ENCODE assay signal across 17 cellular contexts in the genomic region with DNA sequence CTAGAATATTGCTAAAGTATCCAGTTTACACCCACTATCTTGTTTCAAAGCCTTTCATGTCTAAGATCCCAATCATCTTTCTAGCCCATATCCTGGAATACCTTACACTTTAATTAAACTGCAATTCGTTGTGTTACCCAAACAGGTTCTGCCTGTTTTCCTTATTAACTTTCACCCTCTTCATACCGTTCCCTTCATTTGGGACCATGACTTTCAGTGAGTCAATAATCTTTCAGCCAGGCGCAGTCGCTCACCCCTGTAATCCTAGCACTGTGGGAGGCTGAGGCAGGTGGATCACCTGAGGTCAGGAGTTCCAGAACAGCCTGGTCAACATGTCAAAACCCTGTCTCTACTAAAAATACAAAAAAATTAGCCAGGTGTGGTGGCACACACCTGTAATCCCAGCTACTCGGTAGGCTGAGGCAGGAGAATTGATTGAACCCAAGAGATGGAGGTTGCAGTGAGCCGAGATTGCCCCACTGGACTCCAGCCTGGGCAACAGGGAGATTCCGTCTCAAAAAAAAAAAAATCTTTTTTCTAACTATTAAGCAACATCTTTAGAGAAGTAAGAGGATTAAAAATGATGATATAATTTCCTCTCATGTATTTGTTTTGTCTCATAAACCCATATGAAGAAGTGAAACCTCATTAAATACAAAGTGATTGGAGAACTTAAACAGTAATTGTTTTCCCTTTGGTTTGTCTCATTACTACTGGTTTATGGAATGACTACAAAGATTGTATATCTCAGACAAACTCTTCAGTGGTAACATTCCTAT. TPM values are rescaled to one million over a fixed set of nuclear protein-coding genes. Genes with fewer than 3 reads are reported as not detected.
A peak's percentile ranks its signal among the peaks of the same experiment; 100 is the strongest.
DNase-seq lines count a peak whose midpoint lies in the region; TF ChIP-seq lines count a peak whose summit lies in the region.
"Had no signal": no experiment of that assay in that cellular context is flagged by ENCODE, and none has a peak within 500 bp of the region (broad histone marks: within the 10 kb centered on the region; RNA-seq: fewer than 3 reads in every experiment).

No MANE protein-coding gene starts in this region.

- H2AFZ ChIP-seq in PC-9 = no peak overlapping the region

- BruUV-seq in PC-9 (replicated peaks; lab: Mats Ljungman, UMichigan) = no TSS peak

- H3K4me1 ChIP-seq in PC-9 (replicated peaks; ENCODE audit: insufficient read depth) (peaks cover 35% of the 10 kb centered on the region), urinary bladder (ENCODE audit: insufficient read depth) (no peaks in the 10 kb centered on the region), testis (no peaks in the 10 kb centered on the region)

- intact Hi-C loops in PC-9 (cut with micrococcal nuclease; ENCODE audit: unreplicated experiment) = loop anchor here (2.0 kb wide), 1 partner anchor 42 kb away; the partner anchor contains the start of gene DDX17
- intact Hi-C loops in testis (cut with DNase I; ENCODE audit: low total_unique reads) = no loop called here

- H3K4me3 ChIP-seq in PC-9 = peak overlapping the region; percentile 10; the same call in 1 of the 2 replicates
- H3K4me3 ChIP-seq in urinary bladder (ENCODE audit: low read depth, low read length) = no peak overlapping the region
- no peak overlapping the region for H3K4me3 ChIP-seq in testis

- no peak for TF ChIP-seq POLR2A in testis (IDR thresholded peaks at IDR 0.05)

- H4K20me1 ChIP-seq in PC-9 (ENCODE audit: insufficient read depth) = no peaks in the 10 kb centered on the region

- no peaks in the 10 kb centered on the region for H3K79me2 ChIP-seq in PC-9 (ENCODE audit: low read depth)

- peak; percentile 9 for DNase-seq in NCI-H510A treated with DMSO at 0.1 percent for 48 hours (lab: John Stamatoyannopoulos, UW)
- DNase-seq in NCI-H510A (lab: John Stamatoyannopoulos, UW) = no peak
- DNase-seq in PC-9 = peak; percentile 61 to 98
- peak; percentile 32 for DNase-seq in islet precursor cell
- no peak for DNase-seq in testis
- DNase-seq in substantia nigra (lab: John Stamatoyannopoulos, UW) = no peak
- DNase-seq in ureter (ENCODE audit: low spot score) = no peak
- DNase-seq: activated CD4-positive, alpha-beta T cell treated with anti-CD3 and anti-CD28 coated beads, Interleukin-2, amount 50 U/mL, for 1 hour; activated T-cell treated with anti-CD3 and anti-CD28 coated beads, Interleukin-2, amount 50 U/mL, for 4 hours; CD8-positive, alpha-beta memory T cell; NCI-H2081 treated with DMSO at 0.1 percent for 48 hours; posterior cingulate gyrus; SHP77 treated with DMSO at 0.1 percent for 48 hours; stimulated activated naive CD8-positive, alpha-beta T cell treated with anti-CD3 and anti-CD28 coated beads, Interleukin-15, amount 100 ng/mL, for 72 hours; T-helper 9 cell had no signal

- peak overlapping the region; percentile 58 for H3K4me2 ChIP-seq in PC-9

- H3K36me3 ChIP-seq in PC-9 (ENCODE audit: low read depth) = no peaks in the 10 kb centered on the region
- H3K36me3 ChIP-seq in urinary bladder (ENCODE audit: insufficient read depth) = no peaks in the 10 kb centered on the region
- H3K36me3 ChIP-seq in testis (ENCODE audit: low read depth, missing control alignments) = no peaks in the 10 kb centered on the region

- CTCF ChIA-PET in PC-9 (lab: Charles Lee) = no interaction called here

- peak overlapping the region; percentile 75 for H3K27ac ChIP-seq in PC-9
- H3K27ac ChIP-seq in urinary bladder (ENCODE audit: low read depth) = peak overlapping the region; percentile 10
- H3K27ac ChIP-seq in testis = no peak overlapping the region
- no peak overlapping the region for H3K27ac ChIP-seq in substantia nigra (ENCODE audit: low read depth, low read length, poor library complexity, severe bottlenecking)
- H3K27ac ChIP-seq: 22Rv1 had no signal

- H3K9me3 ChIP-seq in PC-9 (ENCODE audit: insufficient read depth, low read depth) (peaks cover 7% of the 10 kb centered on the region; the same call in 1 of the 2 replicates), testis (no peaks in the 10 kb centered on the region)

- H3K9me2 ChIP-seq in PC-9 (ENCODE audit: insufficient read depth) = no peaks in the 10 kb centered on the region

- POLR2A ChIA-PET in PC-9 (lab: Charles Lee; ENCODE audit: unreplicated experiment) = no interaction called here

- 85% methylated on average over 7 of the region's 7 CpGs for WGBS in urinary bladder
- WGBS in testis, 2 donors = 88 to 90% methylated on average over 7 of the region's 7 CpGs

- TF ChIP-seq CTCF in PC-9 (conservative IDR thresholded peaks at IDR 0.05) (no peak), testis (IDR thresholded peaks at IDR 0.05) (no peak)

- H3K27me3 ChIP-seq in PC-9 (ENCODE audit: insufficient read depth, low read depth) (no peaks in the 10 kb centered on the region), testis (no peaks in the 10 kb centered on the region)

- H3F3A ChIP-seq in PC-9 (ENCODE audit: insufficient read depth, low read depth) = peaks cover 29% of the 10 kb centered on the region

RNA-seq across cellular contexts. Expression of gene DMC1, which starts 20.7 kb away (rescaled TPM):
- 5.6 and 6.3 TPM in 2 replicates for total RNA-seq in PC-9 (2021)
- 6.9 TPM for total RNA-seq in urinary bladder
- polyA plus RNA-seq in urinary bladder = 1.8 TPM
- 10 to 100 TPM in 1 of 2 donors, 1 to 10 TPM in 1; 8.9 to 17.6 TPM for total RNA-seq in testis
- polyA plus RNA-seq in testis (ENCODE audit: insufficient read depth, low read depth, low replicate concordance) = 18.3 TPM
- 2.2 TPM for total RNA-seq in ureter
- polyA plus RNA-seq: CD8-positive, alpha-beta memory T cell had no signal

RNA-seq across cellular contexts. Expression of gene DDX17, which starts 43.2 kb away (rescaled TPM):
- 511 and 648 TPM in 2 replicates for total RNA-seq in PC-9 (2021)
- total RNA-seq in urinary bladder = 653 TPM
- 221 TPM for polyA plus RNA-seq in urinary bladder
- total RNA-seq in testis = 100 to 1,000 TPM; 964 to 995 TPM
- polyA plus RNA-seq in testis (ENCODE audit: insufficient read depth, low read depth, low replicate concordance) = 259 TPM
- total RNA-seq in ureter = 593 TPM

Comparison
In these comparisons a context has a peak if more than half of its experiments do, and no peak if none do; other contexts are left out.
1. DNase-seq: peak in NCI-H510A treated with DMSO at 0.1 percent for 48 hours (single experiment), PC-9 (2 of 2) and islet precursor cell (single experiment); none in NCI-H510A (single experiment), testis (single experiment), substantia nigra (0 of 49) and ureter (single experiment).
2. H3K27ac ChIP-seq: peak in PC-9 (single experiment) and urinary bladder (single experiment); none in testis (0 of 2) and substantia nigra (single experiment).